ENCODE assay signal across 14 cellular contexts in the genomic region with DNA sequence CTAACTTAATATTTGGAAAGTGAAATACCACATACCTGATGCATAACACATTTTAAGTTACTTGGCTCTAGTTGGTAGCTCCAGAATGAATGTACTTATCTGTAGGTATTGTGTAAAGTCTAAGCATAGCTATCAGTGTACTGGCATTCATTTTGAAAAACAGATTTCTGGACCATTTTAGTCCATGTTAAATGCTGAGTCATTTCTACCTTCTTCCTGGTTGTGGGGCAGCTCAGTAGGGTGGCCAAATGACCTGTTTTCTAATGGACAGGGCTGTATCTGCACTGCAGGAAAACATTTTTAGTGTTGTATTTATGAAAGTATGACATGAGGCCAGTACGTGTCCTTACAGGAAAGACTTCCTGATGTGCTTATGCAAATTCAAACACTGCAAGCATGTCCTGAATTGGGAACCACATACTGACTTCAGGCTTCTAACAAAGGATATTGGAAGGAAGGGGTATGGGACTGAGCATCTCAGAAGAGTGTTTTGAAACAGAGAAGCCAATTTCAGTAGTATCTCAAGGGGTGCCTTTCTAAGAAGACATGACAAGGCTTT.
A peak's percentile ranks its signal among the peaks of the same experiment; 100 is the strongest.
DNase-seq lines count a peak whose midpoint lies in the region; ATAC-seq and TF ChIP-seq lines count a peak whose summit lies in the region.
"Had no signal": no experiment of that assay in that cellular context is flagged by ENCODE, and none has a peak within 500 bp of the region (broad histone marks: within the 10 kb centered on the region; RNA-seq: fewer than 3 reads in every experiment).

No MANE protein-coding gene starts in this region.

- H3K4me2 ChIP-seq in hepatocyte = no peak overlapping the region

- CTCF ChIA-PET in CD8-positive, alpha-beta memory T cell (lab: Charles Lee) = no interaction called here

- H3K4me1 ChIP-seq in CD8-positive, alpha-beta memory T cell (ENCODE audit: insufficient read depth, low read length) = no peaks in the 10 kb centered on the region
- H3K4me1 ChIP-seq in hepatocyte (ENCODE audit: insufficient read depth) (no peaks in the 10 kb centered on the region), spleen (peaks cover 0 to 8% (median 0%) of the 10 kb centered on the region in 6 donors)
- H3K4me1 ChIP-seq: heart right ventricle had no signal

- no peaks in the 10 kb centered on the region for H3K27me3 ChIP-seq in CD8-positive, alpha-beta memory T cell (ENCODE audit: insufficient read depth, low read length, poor library complexity, severe bottlenecking)
- H3K27me3 ChIP-seq in hepatocyte = no peaks in the 10 kb centered on the region
- H3K27me3 ChIP-seq in spleen (replicated peaks in 1 of 7) = no peaks in the 10 kb centered on the region
- H3K27me3 ChIP-seq: dorsolateral prefrontal cortex, heart right ventricle had no signal

- H3K36me3 Mint-ChIP-seq in CD8-positive, alpha-beta memory T cell = peaks cover 0 to 71% (median 5%) of the 10 kb centered on the region in 3 donors
- H3K36me3 Mint-ChIP-seq in T-helper 1 cell treated with Interleukin-12 subunit alpha and Interleukin-12 subunit beta and Interleukin-4 antibody, amounts not matched to agents 30 μg/mL and 1 μg/mL, for 36 hours (ENCODE audit: low read depth) = peaks cover 62% of the 10 kb centered on the region
- H3K36me3 Mint-ChIP-seq: memory B cell had no signal

- no peaks in the 10 kb centered on the region for H3K36me3 ChIP-seq in CD8-positive, alpha-beta memory T cell (ENCODE audit: insufficient read depth, low read length)
- no peaks in the 10 kb centered on the region for H3K36me3 ChIP-seq in hepatocyte (replicated peaks; ENCODE audit: insufficient read depth, low read depth)
- H3K36me3 ChIP-seq in spleen = no peaks in the 10 kb centered on the region
- H3K36me3 ChIP-seq: heart right ventricle had no signal

- H3K79me2 ChIP-seq in hepatocyte = no peaks in the 10 kb centered on the region

- peaks cover 30 to 32% (median 31%) of the 10 kb centered on the region in 3 donors for H3K4me1 Mint-ChIP-seq in CD8-positive, alpha-beta memory T cell
- peaks cover 29% of the 10 kb centered on the region for H3K4me1 Mint-ChIP-seq in T-helper 1 cell treated with Interleukin-12 subunit alpha and Interleukin-12 subunit beta and Interleukin-4 antibody, amounts not matched to agents 30 μg/mL and 1 μg/mL, for 36 hours (ENCODE audit: low read depth)

- intact Hi-C loops in spleen (cut with DNase I; ENCODE audit: low total_unique reads) = no loop called here

- peak overlapping the region in 4 of 7 donors; percentile 4 to 47 (median 28) for H3K4me3 Mint-ChIP-seq in CD8-positive, alpha-beta memory T cell
- no peak overlapping the region for H3K4me3 Mint-ChIP-seq in T-helper 1 cell treated with Interleukin-12 subunit alpha and Interleukin-12 subunit beta and Interleukin-4 antibody, amounts not matched to agents 30 μg/mL and 1 μg/mL, for 36 hours
- H3K4me3 Mint-ChIP-seq: memory B cell had no signal

- no peak for TF ChIP-seq CTCF in hepatocyte (IDR thresholded peaks at IDR 0.05; ENCODE audit: poor library complexity)
- no peak for TF ChIP-seq CTCF in spleen (IDR thresholded peaks at IDR 0.05 in 8 of 11, conservative IDR thresholded peaks at IDR 0.05 in 3 of 11)

- TF ChIP-seq POLR2A in spleen (IDR thresholded peaks at IDR 0.05) = no peak

- DNase-seq in CD8-positive, alpha-beta memory T cell = no peak
- no peak for DNase-seq in hepatocyte (ENCODE audit: low spot score)
- no peak for DNase-seq in spleen
- no peak for DNase-seq in medulla oblongata (ENCODE audit: extremely low spot score)
- no peak for DNase-seq in effector CD4-positive, alpha-beta T cell
- DNase-seq: dorsolateral prefrontal cortex; heart right ventricle; NCI-H446; SHP77 treated with DMSO at 0.1 percent for 48 hours; stimulated activated CD4-positive, alpha-beta T cell treated with anti-CD3 and anti-CD28 coated beads, Interleukin-4, amount 100 ng/mL, for 1 hour had no signal

- POLR2A ChIA-PET in CD8-positive, alpha-beta memory T cell (lab: Charles Lee) = interaction anchor here (0.6 kb wide), 1 partner anchor 69 kb away, joined by 4 read pairs; no protein-coding TSS in a partner anchor

- H3K9me3 Mint-ChIP-seq in CD8-positive, alpha-beta memory T cell = peaks cover 2 to 47% (median 20%) of the 10 kb centered on the region in 5 donors
- peaks cover 69% of the 10 kb centered on the region for H3K9me3 Mint-ChIP-seq in T-helper 1 cell treated with Interleukin-12 subunit alpha and Interleukin-12 subunit beta and Interleukin-4 antibody, amounts not matched to agents 30 μg/mL and 1 μg/mL, for 36 hours

- H3K27ac Mint-ChIP-seq in CD8-positive, alpha-beta memory T cell = peak overlapping the region in 7 of 8 donors; percentile 29 to 92 (median 59)
- peak overlapping the region; percentile 76 for H3K27ac Mint-ChIP-seq in T-helper 1 cell treated with Interleukin-12 subunit alpha and Interleukin-12 subunit beta and Interleukin-4 antibody, amounts not matched to agents 30 μg/mL and 1 μg/mL, for 36 hours
- H3K27ac Mint-ChIP-seq: memory B cell had no signal

- H4K20me1 ChIP-seq in hepatocyte (ENCODE audit: insufficient read depth, poor library complexity, severe bottlenecking) = no peaks in the 10 kb centered on the region

- 64% methylated on average over 1 of the region's 1 CpG for WGBS in hepatocyte (ENCODE audit: low lambda C conversion rate, missing lambda C conversion rate)
- WGBS in spleen, 5 donors = 11 to 42% (median 20%) methylated on average over 1 of the region's 1 CpG

- ATAC-seq in GM21367 (IDR thresholded peaks at IDR 0.05; ENCODE audit: unreplicated experiment) (peak; percentile 42), GM21786 (IDR thresholded peaks at IDR 0.05; ENCODE audit: unreplicated experiment) (no peak)
- ATAC-seq: heart right ventricle had no signal

- H3K9me2 ChIP-seq in hepatocyte (replicated peaks; ENCODE audit: insufficient read depth) = no peaks in the 10 kb centered on the region

- H3K9me3 ChIP-seq in CD8-positive, alpha-beta memory T cell (ENCODE audit: low read length) = no peaks in the 10 kb centered on the region
- no peaks in the 10 kb centered on the region for H3K9me3 ChIP-seq in hepatocyte (ENCODE audit: low read depth)
- peaks cover 0 to 12% (median 0%) of the 10 kb centered on the region in 8 donors for H3K9me3 ChIP-seq in spleen

- H3K27me3 Mint-ChIP-seq in CD8-positive, alpha-beta memory T cell = no peaks in the 10 kb centered on the region
- H3K27me3 Mint-ChIP-seq in T-helper 1 cell treated with Interleukin-12 subunit alpha and Interleukin-12 subunit beta and Interleukin-4 antibody, amounts not matched to agents 30 μg/mL and 1 μg/mL, for 36 hours (ENCODE audit: low read depth) = no peaks in the 10 kb centered on the region
- H3K27me3 Mint-ChIP-seq: memory B cell had no signal

- no peak overlapping the region for H3K4me3 ChIP-seq in CD8-positive, alpha-beta memory T cell (ENCODE audit: low read length)
- no peak overlapping the region for H3K4me3 ChIP-seq in hepatocyte
- H3K4me3 ChIP-seq in spleen = no peak overlapping the region
- H3K4me3 ChIP-seq: dorsolateral prefrontal cortex, heart right ventricle had no signal

- H3K27ac ChIP-seq in CD8-positive, alpha-beta memory T cell (ENCODE audit: low read depth, low read length) = no peak overlapping the region
- H3K27ac ChIP-seq in hepatocyte (no peak overlapping the region), spleen (peak overlapping the region in 1 of 8 donors; percentile 6)
- H3K27ac ChIP-seq: dorsolateral prefrontal cortex, heart right ventricle had no signal

- H2AFZ ChIP-seq in hepatocyte = peak overlapping the region; percentile 60
